ENCODE assay signal across 31 cellular contexts in genomic region chr2:237391140-237391539, GRCh38. TPM values are rescaled to one million over a fixed set of nuclear protein-coding genes. Genes with fewer than 3 reads are reported as not detected.
DNase-seq lines count a peak whose midpoint lies in the region; ATAC-seq and TF ChIP-seq lines count a peak whose summit lies in the region.
"Had no signal": no experiment of that assay in that cellular context is flagged by ENCODE, and none has a peak within 500 bp of the region (broad histone marks: within the 10 kb centered on the region; RNA-seq: fewer than 3 reads in every experiment).

No MANE protein-coding gene starts in this region.

- TF ChIP-seq CTCF in AG10803 (conservative IDR thresholded peaks at IDR 0.05; ENCODE audit: low read length), result no peak
- no peak for TF ChIP-seq CTCF in SK-N-SH (IDR thresholded peaks at IDR 0.05)
- no peak for TF ChIP-seq CTCF in gastroesophageal sphincter (IDR thresholded peaks at IDR 0.05)
- TF ChIP-seq CTCF in smooth muscle cell (IDR thresholded peaks at IDR 0.05; ENCODE audit: borderline replicate concordance, insufficient read depth, poor library complexity, severe bottlenecking), result no peak
- no peak for TF ChIP-seq CTCF in osteocyte (IDR thresholded peaks at IDR 0.05)

- H3K4me1 ChIP-seq in SK-N-SH (ENCODE audit: control insufficient read depth in 1 of 2, insufficient read depth in 2 of 2, low read depth in 1 of 2, low read length in 1 of 2) (peaks cover 0 to 16% of the 10 kb centered on the region in 2 experiments; a peak in 2 of 4 replicates), gastroesophageal sphincter (peaks cover 0 to 36% (median 3%) of the 10 kb centered on the region in 3 donors), smooth muscle cell (ENCODE audit: low read depth) (no peaks in the 10 kb centered on the region)
- H3K4me1 ChIP-seq: foreskin keratinocyte, psoas muscle, testis had no signal

- peaks cover 21% of the 10 kb centered on the region for H3K36me3 Mint-ChIP-seq in osteocyte (ENCODE audit: unreplicated experiment)
- H3K36me3 Mint-ChIP-seq in activated T-cell treated with anti-CD3 and anti-CD28 coated beads, Interleukin-2, amount 50 U/mL, for 4 hours (ENCODE audit: insufficient read depth), result peaks cover 2% of the 10 kb centered on the region
- H3K36me3 Mint-ChIP-seq: activated CD8-positive, alpha-beta memory T cell treated with anti-CD3 and anti-CD28 coated beads, Interleukin-2, amount 10 ng/mL, durations not matched to agents 7 days and 5 days; stimulated activated memory B cell treated with anti-CD40 and anti-IgM and Interleukin-4, amounts not matched to agents 10 μg/mL and 1 μg/mL and 100 μg/mL, for 72 hours had no signal

- H3K27me3 ChIP-seq in SK-N-SH (ENCODE audit: insufficient read depth) (no peaks in the 10 kb centered on the region), gastroesophageal sphincter (no peaks in the 10 kb centered on the region), smooth muscle cell (ENCODE audit: low read depth) (no peaks in the 10 kb centered on the region)
- H3K27me3 ChIP-seq: testis had no signal

- peaks cover 3% of the 10 kb centered on the region for H3K9me3 Mint-ChIP-seq in osteocyte (ENCODE audit: unreplicated experiment)
- no peaks in the 10 kb centered on the region for H3K9me3 Mint-ChIP-seq in activated T-cell treated with anti-CD3 and anti-CD28 coated beads, Interleukin-2, amount 50 U/mL, for 4 hours
- H3K9me3 Mint-ChIP-seq: activated naive CD8-positive, alpha-beta T cell treated with anti-CD3 and anti-CD28 coated beads, Interleukin-2, amount 50 U/mL, for 24 hours; naive thymus-derived CD4-positive, alpha-beta T cell; stimulated activated memory B cell treated with anti-CD40 and anti-IgM and Interleukin-4, amounts not matched to agents 10 μg/mL and 1 μg/mL and 100 μg/mL, for 72 hours had no signal

- no peaks in the 10 kb centered on the region for H3K27me3 Mint-ChIP-seq in osteocyte (ENCODE audit: unreplicated experiment)
- no peaks in the 10 kb centered on the region for H3K27me3 Mint-ChIP-seq in activated T-cell treated with anti-CD3 and anti-CD28 coated beads, Interleukin-2, amount 50 U/mL, for 4 hours (ENCODE audit: low read depth)
- H3K27me3 Mint-ChIP-seq: activated CD8-positive, alpha-beta memory T cell treated with anti-CD3 and anti-CD28 coated beads, Interleukin-2, amount 10 ng/mL, durations not matched to agents 7 days and 5 days; activated naive CD8-positive, alpha-beta T cell treated with anti-CD3 and anti-CD28 coated beads, Interleukin-2, amount 50 U/mL, for 24 hours; naive thymus-derived CD4-positive, alpha-beta T cell had no signal

- no peaks in the 10 kb centered on the region for H4K20me1 ChIP-seq in SK-N-SH (ENCODE audit: insufficient read depth)
- peaks cover 100% of the 10 kb centered on the region for H4K20me1 ChIP-seq in smooth muscle cell (ENCODE audit: low read depth)

- H3K9me3 ChIP-seq in SK-N-SH (no peaks in the 10 kb centered on the region), gastroesophageal sphincter (no peaks in the 10 kb centered on the region), smooth muscle cell (replicated peaks; ENCODE audit: low read depth) (no peaks in the 10 kb centered on the region)
- H3K9me3 ChIP-seq: neutrophil, psoas muscle, testis had no signal

- TF ChIP-seq POLR2A in gastroesophageal sphincter (IDR thresholded peaks at IDR 0.05), result no peak

- no peaks in the 10 kb centered on the region for H3F3A ChIP-seq in SK-N-SH (replicated peaks; ENCODE audit: insufficient read depth)
- peaks cover 80% of the 10 kb centered on the region for H3F3A ChIP-seq in smooth muscle cell (ENCODE audit: low read depth)

- CTCF ChIA-PET in SK-N-SH (lab: Yijun Ruan, JAX), result interaction anchor here (1.0 to 1.7 kb wide), 4 partner anchors 12 to 31 kb away, joined by 3 to 5 read pairs (median 4); no protein-coding TSS in a partner anchor

- H3K79me2 ChIP-seq in SK-N-SH (ENCODE audit: insufficient read depth), result no peaks in the 10 kb centered on the region
- H3K79me2 ChIP-seq in smooth muscle cell (ENCODE audit: low read depth), result peaks cover 100% of the 10 kb centered on the region

- H3K27ac ChIP-seq in SK-N-SH (ENCODE audit: low read depth in 2 of 2, low read length in 1 of 2), result peak overlapping the region in 1 of 2 experiments; percentile 81; a peak in 2 of 4 replicates
- peak overlapping the region in 3 of 4 donors; percentile 17 to 50 (median 39) for H3K27ac ChIP-seq in gastroesophageal sphincter
- H3K27ac ChIP-seq in smooth muscle cell (ENCODE audit: low read depth), result peak overlapping the region; percentile 86
- H3K27ac ChIP-seq: cardiac muscle cell, coronary artery, epithelial cell of prostate, foreskin keratinocyte, KMS-11, neutrophil, psoas muscle, testis had no signal

- H3K4me3 Mint-ChIP-seq in osteocyte (ENCODE audit: unreplicated experiment), result no peak overlapping the region
- H3K4me3 Mint-ChIP-seq in activated T-cell treated with anti-CD3 and anti-CD28 coated beads, Interleukin-2, amount 50 U/mL, for 4 hours, result no peak overlapping the region
- H3K4me3 Mint-ChIP-seq: activated CD8-positive, alpha-beta memory T cell treated with anti-CD3 and anti-CD28 coated beads, Interleukin-2, amount 10 ng/mL, durations not matched to agents 7 days and 5 days; activated naive CD8-positive, alpha-beta T cell treated with anti-CD3 and anti-CD28 coated beads, Interleukin-2, amount 50 U/mL, for 24 hours; naive thymus-derived CD4-positive, alpha-beta T cell; stimulated activated memory B cell treated with anti-CD40 and anti-IgM and Interleukin-4, amounts not matched to agents 10 μg/mL and 1 μg/mL and 100 μg/mL, for 72 hours; T-helper 17 cell had no signal

- H3K4me1 Mint-ChIP-seq in osteocyte (ENCODE audit: unreplicated experiment), result peaks cover 3% of the 10 kb centered on the region
- no peaks in the 10 kb centered on the region for H3K4me1 Mint-ChIP-seq in activated T-cell treated with anti-CD3 and anti-CD28 coated beads, Interleukin-2, amount 50 U/mL, for 4 hours (ENCODE audit: low read depth)
- H3K4me1 Mint-ChIP-seq: activated CD8-positive, alpha-beta memory T cell treated with anti-CD3 and anti-CD28 coated beads, Interleukin-2, amount 10 ng/mL, durations not matched to agents 7 days and 5 days; activated naive CD8-positive, alpha-beta T cell treated with anti-CD3 and anti-CD28 coated beads, Interleukin-2, amount 50 U/mL, for 24 hours; naive thymus-derived CD4-positive, alpha-beta T cell; stimulated activated memory B cell treated with anti-CD40 and anti-IgM and Interleukin-4, amounts not matched to agents 10 μg/mL and 1 μg/mL and 100 μg/mL, for 72 hours; T-helper 17 cell had no signal

- 58% methylated on average over 5 of the region's 5 CpGs for WGBS in SK-N-SH (ENCODE audit: low lambda C conversion rate)
- 52 to 60% methylated on average over 5 of the region's 5 CpGs for WGBS in gastroesophageal sphincter (ENCODE audit: low coverage in 1 of 2), 2 donors
- WGBS in smooth muscle cell (ENCODE audit: low lambda C conversion rate), result 78% methylated on average over 5 of the region's 5 CpGs

- no peaks in the 10 kb centered on the region for H3K9me2 ChIP-seq in SK-N-SH

- H3K4me3 ChIP-seq in AG10803 (ENCODE audit: low read length) (no peak overlapping the region), SK-N-SH (ENCODE audit: low read depth in 2 of 2, low read length in 1 of 2) (no peak overlapping the region), gastroesophageal sphincter (no peak overlapping the region), smooth muscle cell (no peak overlapping the region)
- H3K4me3 ChIP-seq: cardiac muscle cell, coronary artery, psoas muscle, testis had no signal

- POLR2A ChIA-PET in SK-N-SH (lab: Yijun Ruan, JAX), result no interaction called here

- TF ChIP-seq EP300 in SK-N-SH (IDR thresholded peaks at IDR 0.05; ENCODE audit: borderline replicate concordance in 1 of 2, low read depth in 1 of 2, low read length in 1 of 2) (no peak), gastroesophageal sphincter (IDR thresholded peaks at IDR 0.05) (no peak)

- no peak overlapping the region for H3K27ac Mint-ChIP-seq in osteocyte (ENCODE audit: unreplicated experiment)
- H3K27ac Mint-ChIP-seq: activated CD8-positive, alpha-beta memory T cell treated with anti-CD3 and anti-CD28 coated beads, Interleukin-2, amount 10 ng/mL, durations not matched to agents 7 days and 5 days; activated naive CD8-positive, alpha-beta T cell treated with anti-CD3 and anti-CD28 coated beads, Interleukin-2, amount 50 U/mL, for 24 hours; naive thymus-derived CD4-positive, alpha-beta T cell; stimulated activated memory B cell treated with anti-CD40 and anti-IgM and Interleukin-4, amounts not matched to agents 10 μg/mL and 1 μg/mL and 100 μg/mL, for 72 hours; T-helper 17 cell had no signal

- DNase-seq in AG10803 (ENCODE audit: low read depth), result peak; percentile 63
- DNase-seq in SK-N-SH, result peak; percentile 47
- no peak for DNase-seq in smooth muscle cell (lab: John Stamatoyannopoulos, UW; ENCODE audit: unreplicated experiment)
- no peak for DNase-seq in osteocyte (ENCODE audit: extremely low spot score, unreplicated experiment)
- DNase-seq in activated T-cell treated with anti-CD3 and anti-CD28 coated beads, Interleukin-2, amount 50 U/mL, for 4 hours, result no peak
- DNase-seq: ACHN; activated CD4-positive, alpha-beta T cell treated with anti-CD3 and anti-CD28 coated beads, Interleukin-2, amount 50 U/mL, for 4 hours; activated CD8-positive, alpha-beta memory T cell treated with anti-CD3 and anti-CD28 coated beads, Interleukin-2, amount 10 ng/mL, durations not matched to agents 7 days and 5 days; activated naive CD4-positive, alpha-beta T cell; activated naive CD8-positive, alpha-beta T cell treated with anti-CD3 and anti-CD28 coated beads, Interleukin-2, amount 50 U/mL, for 24 hours; activated T-cell treated with anti-CD3 and anti-CD28 coated beads, Interleukin-2, amount 50 U/mL, for 48 hours; DMS53; effector CD8-positive, alpha-beta T cell; foreskin keratinocyte; GDM1; MM.1S; naive thymus-derived CD4-positive, alpha-beta T cell; NCI-H2029; NCI-H524 treated with DMSO at 0.1 percent for 48 hours; psoas muscle; T-helper 17 cell; testis had no signal

- H3K4me2 ChIP-seq in SK-N-SH (no peak overlapping the region), smooth muscle cell (peak overlapping the region; percentile 47)
- H3K4me2 ChIP-seq: KMS-11 had no signal

- ATAC-seq in gastroesophageal sphincter (no peak), GM21447 (IDR thresholded peaks at IDR 0.05; ENCODE audit: unreplicated experiment) (no peak), GM21786 (IDR thresholded peaks at IDR 0.05; ENCODE audit: unreplicated experiment) (no peak)
- ATAC-seq in activated T-cell treated with anti-CD3 and anti-CD28 coated beads, Interleukin-2, amount 50 U/mL, for 4 hours, result no peak
- ATAC-seq: activated CD8-positive, alpha-beta memory T cell treated with anti-CD3 and anti-CD28 coated beads, Interleukin-2, amount 10 ng/mL, durations not matched to agents 7 days and 5 days; activated naive CD8-positive, alpha-beta T cell treated with anti-CD3 and anti-CD28 coated beads, Interleukin-2, amount 50 U/mL, for 24 hours; foreskin keratinocyte; naive thymus-derived CD4-positive, alpha-beta T cell; psoas muscle; stimulated activated memory B cell treated with anti-CD40 and anti-IgM and Interleukin-4, amounts not matched to agents 10 μg/mL and 1 μg/mL and 100 μg/mL, for 72 hours; T-helper 17 cell had no signal

- H2AFZ ChIP-seq in SK-N-SH (ENCODE audit: low read depth), result no peak overlapping the region
- H2AFZ ChIP-seq in smooth muscle cell (ENCODE audit: low read depth), result no peak overlapping the region

- H3K9ac ChIP-seq in SK-N-SH (no peak overlapping the region), smooth muscle cell (ENCODE audit: low read depth) (no peak overlapping the region)
- H3K9ac ChIP-seq: KMS-11 had no signal

- peaks cover 0 to 11% of the 10 kb centered on the region in 2 experiments for H3K36me3 ChIP-seq in SK-N-SH (replicated peaks in 1 of 2; ENCODE audit: control insufficient read depth in 1 of 2, insufficient read depth in 2 of 2, low read length in 1 of 2)
- H3K36me3 ChIP-seq in gastroesophageal sphincter, result peaks cover 0 to 50% of the 10 kb centered on the region in 2 donors
- peaks cover 25% of the 10 kb centered on the region for H3K36me3 ChIP-seq in smooth muscle cell (ENCODE audit: low read depth)
- H3K36me3 ChIP-seq: cardiac muscle cell, neutrophil had no signal

- no peak for TF ChIP-seq RAD21 in SK-N-SH (IDR thresholded peaks at IDR 0.05; ENCODE audit: low read length)

RNA-seq across cellular contexts. Expression of gene COL6A3, which starts 22.8 kb away (rescaled TPM):
- polyA plus RNA-seq in SK-N-SH (2012; rRNA removed), result 10.7 and 18.5 TPM in 2 replicates
- polyA plus RNA-seq in SK-N-SH (2012; cell fraction: cytosol; rRNA removed), result 9.2 and 11.4 TPM in 2 replicates
- 16.1 and 17.7 TPM in 2 replicates for polyA plus RNA-seq in SK-N-SH (2012; cell fraction: nucleus; rRNA removed)
- 100 to 1,000 TPM; 110 to 421 (median 310) TPM for total RNA-seq in gastroesophageal sphincter
- 1,708 and 1,938 TPM in 2 replicates for total RNA-seq in smooth muscle cell
- 643 and 888 TPM in 2 replicates for polyA plus RNA-seq in smooth muscle cell
- 143 and 159 TPM in 2 replicates for total RNA-seq in osteocyte
- 10 to 100 TPM; 19.2 to 33.2 (median 19.4) TPM for total RNA-seq in activated T-cell treated with anti-CD3 and anti-CD28 coated beads, Interleukin-2, amount 50 U/mL, for 4 hours
- total RNA-seq: foreskin keratinocyte had no signal
- polyA plus RNA-seq: foreskin keratinocyte had no signal

Comparison
In these comparisons a context has a peak if more than half of its experiments do, and no peak if none do; other contexts are left out.
1. DNase-seq: peak in AG10803 (single experiment) and SK-N-SH (single experiment); none in smooth muscle cell (single experiment), osteocyte (single experiment) and activated T-cell treated with anti-CD3 and anti-CD28 coated beads, Interleukin-2, amount 50 U/mL, for 4 hours (single experiment).